ENCODE assay signal across 16 cellular contexts in genomic region chr7:138116156-138116555, GRCh38. TPM values are rescaled to one million over a fixed set of nuclear protein-coding genes. Genes with fewer than 3 reads are reported as not detected.
DNase-seq lines count a peak whose midpoint lies in the region; ATAC-seq, FAIRE-seq and TF ChIP-seq lines count a peak whose summit lies in the region.
"Had no signal": no experiment of that assay in that cellular context is flagged by ENCODE, and none has a peak within 500 bp of the region (broad histone marks: within the 10 kb centered on the region; RNA-seq: fewer than 3 reads in every experiment).

No MANE protein-coding gene starts in this region.

- no peak for TF ChIP-seq POLR2A in upper lobe of left lung (IDR thresholded peaks at IDR 0.05)

- H3K56ac ChIP-seq in mesendoderm (ENCODE audit: low read length) = no peak overlapping the region

- no peak overlapping the region for H3K4ac ChIP-seq in mesendoderm (ENCODE audit: low read depth, low read length)

- no peak overlapping the region for H3K18ac ChIP-seq in mesendoderm (ENCODE audit: low read length)

- H3K79me1 ChIP-seq in mesendoderm (ENCODE audit: low read length) = no peaks in the 10 kb centered on the region

- no peaks in the 10 kb centered on the region for H3K9me3 ChIP-seq in upper lobe of left lung

- no CpG with 5 or more reads among the region's 1 CpG for WGBS in mesendoderm (ENCODE audit: extremely low coverage, insufficient coverage, low lambda C conversion rate)
- WGBS in upper lobe of left lung, 2 donors = 65 to 72% methylated on average over 1 of the region's 1 CpG

- H3K27ac Mint-ChIP-seq in WTC11 = no peak overlapping the region
- H3K27ac Mint-ChIP-seq: activated CD8-positive, alpha-beta T cell treated with anti-CD3 and anti-CD28 coated beads, Interleukin-2, amount 10 ng/mL, durations not matched to agents 7 days and 5 days; CD8-positive, alpha-beta T cell; T-helper 2 cell treated with Interferon-gamma antibody and Interleukin-4, amounts not matched to agents 5 μg/mL and 100 μg/mL, for 36 hours had no signal

- H3K4me1 ChIP-seq in mesendoderm (ENCODE audit: control insufficient read depth, low read depth, low read length) (no peaks in the 10 kb centered on the region), upper lobe of left lung (no peaks in the 10 kb centered on the region)

- H3K9ac ChIP-seq in mesendoderm (ENCODE audit: low read length) = no peak overlapping the region

- H2AK5ac ChIP-seq in mesendoderm (ENCODE audit: low read length) = no peak overlapping the region

- no peaks in the 10 kb centered on the region for H3K27me3 ChIP-seq in bronchial epithelial cell (ENCODE audit: control insufficient read depth, insufficient read depth, low read length)
- no peaks in the 10 kb centered on the region for H3K27me3 ChIP-seq in mesendoderm (ENCODE audit: insufficient read depth, low read length, poor library complexity)
- H3K27me3 ChIP-seq in upper lobe of left lung = no peaks in the 10 kb centered on the region

- no peak overlapping the region for H2BK15ac ChIP-seq in mesendoderm (replicated peaks; ENCODE audit: low read depth)

- no peak overlapping the region for H2BK120ac ChIP-seq in mesendoderm (ENCODE audit: low read depth, low read length)

- peak; percentile 72 for FAIRE-seq in bronchial epithelial cell (lab: Jason Lieb, UNC)

- no peak overlapping the region for H2BK5ac ChIP-seq in mesendoderm (ENCODE audit: low read length)

- H3K9me3 Mint-ChIP-seq in WTC11 = peaks cover 4% of the 10 kb centered on the region; the same call in 1 of the 2 replicates
- H3K9me3 Mint-ChIP-seq: CD8-positive, alpha-beta T cell; T-helper 2 cell treated with Interferon-gamma antibody and Interleukin-4, amounts not matched to agents 5 μg/mL and 100 μg/mL, for 36 hours had no signal

- H3K4me3 ChIP-seq in bronchial epithelial cell (ENCODE audit: low read depth, low read length) = no peak overlapping the region
- no peak overlapping the region for H3K4me3 ChIP-seq in mesendoderm (ENCODE audit: low read length)
- no peak overlapping the region for H3K4me3 ChIP-seq in upper lobe of left lung

- H3K79me2 ChIP-seq in mesendoderm (ENCODE audit: control insufficient read depth, insufficient read depth, low read length) = no peaks in the 10 kb centered on the region

- no peaks in the 10 kb centered on the region for H3K27me3 Mint-ChIP-seq in WTC11 (ENCODE audit: low read depth)

- H3K27ac ChIP-seq in mesendoderm (ENCODE audit: low read depth, low read length) (no peak overlapping the region), upper lobe of left lung (no peak overlapping the region)

- H3K36me3 Mint-ChIP-seq in WTC11 = no peaks in the 10 kb centered on the region
- H3K36me3 Mint-ChIP-seq: CD8-positive, alpha-beta T cell had no signal

- H3K4me2 ChIP-seq in mesendoderm (ENCODE audit: low read length) = no peak overlapping the region

- POLR2A ChIA-PET in WTC11 (lab: Charles Lee) = no interaction called here

- TF ChIP-seq EP300 in upper lobe of left lung (IDR thresholded peaks at IDR 0.05) = no peak

- CTCF ChIA-PET in WTC11 (lab: Charles Lee) = no interaction called here

- DNase-seq in EH (ENCODE audit: low read depth) (peak; percentile 22), MV-4-11 (lab: John Stamatoyannopoulos, UW) (peak; percentile 35), bronchial epithelial cell (ENCODE audit: low read depth) (peak; percentile 58), mesendoderm (peak; percentile 91), ureter (ENCODE audit: low spot score) (no peak), NCI-H2171 treated with DMSO at 0.1 percent for 48 hours (lab: John Stamatoyannopoulos, UW) (no peak), WTC11 (ENCODE audit: low spot score) (no peak), upper lobe of left lung (no peak)
- DNase-seq: activated CD8-positive, alpha-beta T cell treated with anti-CD3 and anti-CD28 coated beads, Interleukin-2, amount 10 ng/mL, durations not matched to agents 7 days and 5 days; activated effector memory CD4-positive, alpha-beta T cell treated with anti-CD3 and anti-CD28 coated beads, Interleukin-2, amount 50 U/mL, for 16 hours; CD8-positive, alpha-beta T cell; NCI-H1092; OCI-M1; right cardiac atrium had no signal

- H4K8ac ChIP-seq in mesendoderm (ENCODE audit: low read depth, low read length) = no peak overlapping the region

- H4K5ac ChIP-seq in mesendoderm (ENCODE audit: low read length) = no peak overlapping the region

- ATAC-seq in WTC11 = no peak
- no peak for ATAC-seq in upper lobe of left lung (ENCODE audit: low FRiP score in 2 of 2)
- ATAC-seq: activated CD8-positive, alpha-beta T cell treated with anti-CD3 and anti-CD28 coated beads, Interleukin-2, amount 10 ng/mL, durations not matched to agents 7 days and 5 days; CD8-positive, alpha-beta T cell; right cardiac atrium had no signal

- H3K4me1 Mint-ChIP-seq in WTC11 = peaks cover 6% of the 10 kb centered on the region

- TF ChIP-seq CTCF in bronchial epithelial cell (IDR thresholded peaks at IDR 0.05; ENCODE audit: insufficient read depth, low read length, severe bottlenecking) (no peak), WTC11 (IDR thresholded peaks at IDR 0.05) (no peak), upper lobe of left lung (IDR thresholded peaks at IDR 0.05) (no peak)

- no peak overlapping the region for H3K23ac ChIP-seq in mesendoderm (ENCODE audit: low read length)

- no peaks in the 10 kb centered on the region for H3K36me3 ChIP-seq in bronchial epithelial cell (ENCODE audit: control insufficient read depth, insufficient read depth, low read length)
- no peaks in the 10 kb centered on the region for H3K36me3 ChIP-seq in mesendoderm (ENCODE audit: control insufficient read depth, insufficient read depth, low read length)
- H3K36me3 ChIP-seq in upper lobe of left lung = no peaks in the 10 kb centered on the region

- no peak overlapping the region for H3K4me3 Mint-ChIP-seq in WTC11
- H3K4me3 Mint-ChIP-seq: activated CD8-positive, alpha-beta T cell treated with anti-CD3 and anti-CD28 coated beads, Interleukin-2, amount 10 ng/mL, durations not matched to agents 7 days and 5 days; CD8-positive, alpha-beta T cell; T-helper 2 cell treated with Interferon-gamma antibody and Interleukin-4, amounts not matched to agents 5 μg/mL and 100 μg/mL, for 36 hours had no signal

TF ChIP-seq in WTC11, 78 proteins besides CTCF, POLR2A, EP300 and RAD21 (continues in another document):
- TF ChIP-seq, protein P1, sequence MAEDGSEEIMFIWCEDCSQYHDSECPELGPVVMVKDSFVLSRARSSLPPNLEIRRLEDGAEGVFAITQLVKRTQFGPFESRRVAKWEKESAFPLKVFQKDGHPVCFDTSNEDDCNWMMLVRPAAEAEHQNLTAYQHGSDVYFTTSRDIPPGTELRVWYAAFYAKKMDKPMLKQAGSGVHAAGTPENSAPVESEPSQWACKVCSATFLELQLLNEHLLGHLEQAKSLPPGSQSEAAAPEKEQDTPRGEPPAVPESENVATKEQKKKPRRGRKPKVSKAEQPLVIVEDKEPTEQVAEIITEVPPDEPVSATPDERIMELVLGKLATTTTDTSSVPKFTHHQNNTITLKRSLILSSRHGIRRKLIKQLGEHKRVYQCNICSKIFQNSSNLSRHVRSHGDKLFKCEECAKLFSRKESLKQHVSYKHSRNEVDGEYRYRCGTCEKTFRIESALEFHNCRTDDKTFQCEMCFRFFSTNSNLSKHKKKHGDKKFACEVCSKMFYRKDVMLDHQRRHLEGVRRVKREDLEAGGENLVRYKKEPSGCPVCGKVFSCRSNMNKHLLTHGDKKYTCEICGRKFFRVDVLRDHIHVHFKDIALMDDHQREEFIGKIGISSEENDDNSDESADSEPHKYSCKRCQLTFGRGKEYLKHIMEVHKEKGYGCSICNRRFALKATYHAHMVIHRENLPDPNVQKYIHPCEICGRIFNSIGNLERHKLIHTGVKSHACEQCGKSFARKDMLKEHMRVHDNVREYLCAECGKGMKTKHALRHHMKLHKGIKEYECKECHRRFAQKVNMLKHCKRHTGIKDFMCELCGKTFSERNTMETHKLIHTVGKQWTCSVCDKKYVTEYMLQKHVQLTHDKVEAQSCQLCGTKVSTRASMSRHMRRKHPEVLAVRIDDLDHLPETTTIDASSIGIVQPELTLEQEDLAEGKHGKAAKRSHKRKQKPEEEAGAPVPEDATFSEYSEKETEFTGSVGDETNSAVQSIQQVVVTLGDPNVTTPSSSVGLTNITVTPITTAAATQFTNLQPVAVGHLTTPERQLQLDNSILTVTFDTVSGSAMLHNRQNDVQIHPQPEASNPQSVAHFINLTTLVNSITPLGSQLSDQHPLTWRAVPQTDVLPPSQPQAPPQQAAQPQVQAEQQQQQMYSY (CRISPR knock-in tag; IDR thresholded peaks at IDR 0.05) = no peak
- TF ChIP-seq ZNF317 (CRISPR knock-in tag; IDR thresholded peaks at IDR 0.05; ENCODE audit: borderline replicate concordance, low read depth) (no peak), MXD4 (CRISPR knock-in tag; IDR thresholded peaks at IDR 0.05; ENCODE audit: borderline replicate concordance) (no peak)
- TF ChIP-seq, protein P2, sequence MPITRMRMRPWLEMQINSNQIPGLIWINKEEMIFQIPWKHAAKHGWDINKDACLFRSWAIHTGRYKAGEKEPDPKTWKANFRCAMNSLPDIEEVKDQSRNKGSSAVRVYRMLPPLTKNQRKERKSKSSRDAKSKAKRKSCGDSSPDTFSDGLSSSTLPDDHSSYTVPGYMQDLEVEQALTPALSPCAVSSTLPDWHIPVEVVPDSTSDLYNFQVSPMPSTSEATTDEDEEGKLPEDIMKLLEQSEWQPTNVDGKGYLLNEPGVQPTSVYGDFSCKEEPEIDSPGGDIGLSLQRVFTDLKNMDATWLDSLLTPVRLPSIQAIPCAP (CRISPR knock-in tag; IDR thresholded peaks at IDR 0.05) = no peak

RNA-seq across cellular contexts. Expression of gene AKR1D1, which starts 39.9 kb away (rescaled TPM):
- total RNA-seq in bronchial epithelial cell (under 0.01 TPM in 1 of 2 replicates, not detected in the other), ureter (not detected), WTC11 (2021) (0.14 to 0.24 TPM (median 0.18 TPM) in 3 replicates), upper lobe of left lung (under 1 TPM in 1 of 6 donors, not detected in 5; 0.14 TPM)
- 0.25 TPM for polyA plus RNA-seq in mesendoderm (2013, experiment 1 of 2)
- 0.25 TPM for polyA plus RNA-seq in mesendoderm (2013, experiment 2 of 2)
- total RNA-seq: activated CD8-positive, alpha-beta T cell treated with anti-CD3 and anti-CD28 coated beads, Interleukin-2, amount 10 ng/mL, durations not matched to agents 7 days and 5 days; cardiac septum; CD8-positive, alpha-beta T cell; right cardiac atrium had no signal
- polyA plus RNA-seq: right cardiac atrium had no signal

Comparison
In these comparisons a context has a peak if more than half of its experiments do, and no peak if none do; other contexts are left out.
1. DNase-seq: peak in EH (single experiment), MV-4-11 (single experiment), bronchial epithelial cell (single experiment) and mesendoderm (single experiment); none in ureter (single experiment), NCI-H2171 treated with DMSO at 0.1 percent for 48 hours (single experiment), WTC11 (single experiment) and upper lobe of left lung (0 of 2).